In genomic region chr2:8849322-8849721, GRCh38 we compare ENCODE assay signal across 19 cellular contexts. TPM values are rescaled to one million over a fixed set of nuclear protein-coding genes. Genes with fewer than 3 reads are reported as not detected.
DNase-seq lines count a peak whose midpoint lies in the region; ATAC-seq, FAIRE-seq and TF ChIP-seq lines count a peak whose summit lies in the region.
"Had no signal": no experiment of that assay in that cellular context is flagged by ENCODE, and none has a peak within 500 bp of the region (broad histone marks: within the 10 kb centered on the region; RNA-seq: fewer than 3 reads in every experiment).

No MANE protein-coding gene starts in this region.

- H3K4me3 Mint-ChIP-seq in naive thymus-derived CD8-positive, alpha-beta T cell: no peak overlapping the region
- H3K4me3 Mint-ChIP-seq: activated CD4-positive, alpha-beta T cell treated with anti-CD3 and anti-CD28 coated beads, Interleukin-2, amount 10 ng/mL, durations not matched to agents 24 days and 14 days; activated naive CD4-positive, alpha-beta T cell treated with anti-CD3 and anti-CD28 coated beads, Interleukin-2, amount 50 U/mL, for 24 hours; HFFc6; immature natural killer cell; natural killer cell treated with Interleukin-12 subunit alpha and Interleukin-12 subunit beta and Interleukin-15 and Interleukin-18, amount 100 ng/mL, for 72 hours had no signal

- dilution Hi-C loops in keratinocyte (cut with MboI; ENCODE audit: extremely low pct_ligation_motif_present, low sequenced_read_pairs): no loop called here

- H3K27ac ChIP-seq in Karpas-422 (ENCODE audit: low read length) (no peak overlapping the region), keratinocyte (ENCODE audit: control insufficient read depth, insufficient read depth, low read length) (peak overlapping the region; percentile 15)
- H3K27ac ChIP-seq in effector memory CD4-positive, alpha-beta T cell (ENCODE audit: insufficient read depth, low read length, poor library complexity, severe bottlenecking): no peak overlapping the region
- H3K27ac ChIP-seq: breast epithelium, psoas muscle, stomach, vagina had no signal

- POLR2A ChIA-PET in naive thymus-derived CD8-positive, alpha-beta T cell (lab: Charles Lee): no interaction called here

- H3K4me3 ChIP-seq in AG09309 (ENCODE audit: control insufficient read depth, low read depth, low read length) (no peak overlapping the region), Karpas-422 (ENCODE audit: low read length) (no peak overlapping the region), cardiac fibroblast (replicated peaks in 1 of 2; ENCODE audit: low read depth in 2 of 2, low read length in 2 of 2) (no peak overlapping the region), keratinocyte (ENCODE audit: control insufficient read depth in 2 of 3, extremely low read depth in 1 of 3, insufficient read depth in 2 of 3, low read depth in 1 of 3, low read length in 3 of 3) (no peak overlapping the region)
- no peak overlapping the region for H3K4me3 ChIP-seq in effector memory CD4-positive, alpha-beta T cell (ENCODE audit: insufficient read depth, low read depth, low read length, poor library complexity, severe bottlenecking)
- H3K4me3 ChIP-seq: breast epithelium, psoas muscle, stomach, vagina had no signal

- peaks cover 0 to 3% (median 1%) of the 10 kb centered on the region in 4 donors for H3K4me1 Mint-ChIP-seq in naive thymus-derived CD8-positive, alpha-beta T cell
- H3K4me1 Mint-ChIP-seq: activated naive CD4-positive, alpha-beta T cell treated with anti-CD3 and anti-CD28 coated beads, Interleukin-2, amount 50 U/mL, for 24 hours had no signal

- H3K9me3 ChIP-seq in Karpas-422 (ENCODE audit: low read length) (no peaks in the 10 kb centered on the region), keratinocyte (ENCODE audit: control insufficient read depth, low read depth, low read length) (no peaks in the 10 kb centered on the region)
- no peaks in the 10 kb centered on the region for H3K9me3 ChIP-seq in effector memory CD4-positive, alpha-beta T cell (ENCODE audit: control insufficient read depth, low read length)
- H3K9me3 ChIP-seq: breast epithelium, psoas muscle, stomach, vagina had no signal

- H3K36me3 ChIP-seq in Karpas-422 (ENCODE audit: insufficient read depth, low read length) (no peaks in the 10 kb centered on the region), keratinocyte (ENCODE audit: control insufficient read depth in 2 of 2, extremely low read depth in 1 of 2, insufficient read depth in 2 of 2, low read length in 2 of 2) (no peaks in the 10 kb centered on the region)
- no peaks in the 10 kb centered on the region for H3K36me3 ChIP-seq in effector memory CD4-positive, alpha-beta T cell (ENCODE audit: control insufficient read depth, insufficient read depth, low read length)
- H3K36me3 ChIP-seq: breast epithelium, stomach, vagina had no signal

- H3K27me3 Mint-ChIP-seq in naive thymus-derived CD8-positive, alpha-beta T cell: peaks cover 17 to 32% (median 28%) of the 10 kb centered on the region in 5 donors

- no peak overlapping the region for H3K4me2 ChIP-seq in Karpas-422 (ENCODE audit: low read depth, low read length, poor library complexity, severe bottlenecking)
- no peak overlapping the region for H3K4me2 ChIP-seq in keratinocyte (ENCODE audit: control insufficient read depth, extremely low read depth, insufficient read depth, low read depth, low read length)

- no peaks in the 10 kb centered on the region for H3K9me3 Mint-ChIP-seq in naive thymus-derived CD8-positive, alpha-beta T cell
- H3K9me3 Mint-ChIP-seq: activated CD4-positive, alpha-beta T cell treated with anti-CD3 and anti-CD28 coated beads, Interleukin-2, amount 10 ng/mL, durations not matched to agents 24 days and 14 days; activated naive CD4-positive, alpha-beta T cell treated with anti-CD3 and anti-CD28 coated beads, Interleukin-2, amount 50 U/mL, for 24 hours; HFFc6; immature natural killer cell; natural killer cell treated with Interleukin-12 subunit alpha and Interleukin-12 subunit beta and Interleukin-15 and Interleukin-18, amount 100 ng/mL, for 72 hours had no signal

- no peak overlapping the region for H3K9ac ChIP-seq in Karpas-422 (ENCODE audit: low read length)
- H3K9ac ChIP-seq in keratinocyte (ENCODE audit: control insufficient read depth, extremely low read depth, insufficient read depth, low read length): no peak overlapping the region

- H3K27ac Mint-ChIP-seq in naive thymus-derived CD8-positive, alpha-beta T cell: no peak overlapping the region
- H3K27ac Mint-ChIP-seq: activated CD4-positive, alpha-beta T cell treated with anti-CD3 and anti-CD28 coated beads, Interleukin-2, amount 10 ng/mL, durations not matched to agents 24 days and 14 days; activated naive CD4-positive, alpha-beta T cell treated with anti-CD3 and anti-CD28 coated beads, Interleukin-2, amount 50 U/mL, for 24 hours; HFFc6; natural killer cell treated with Interleukin-12 subunit alpha and Interleukin-12 subunit beta and Interleukin-15 and Interleukin-18, amount 100 ng/mL, for 72 hours had no signal

- no peak overlapping the region for H2AFZ ChIP-seq in Karpas-422 (ENCODE audit: low read length)
- no peak overlapping the region for H2AFZ ChIP-seq in keratinocyte (ENCODE audit: control insufficient read depth, low read length)

- FAIRE-seq in keratinocyte (lab: Jason Lieb, UNC) (peak; percentile 73), frontal cortex (lab: Jason Lieb, UNC) (no peak)

- H3K27me3 ChIP-seq in Karpas-422 (ENCODE audit: low read length): no peaks in the 10 kb centered on the region
- H3K27me3 ChIP-seq in keratinocyte (ENCODE audit: control insufficient read depth, extremely low read depth, insufficient read depth, low read length): no peaks in the 10 kb centered on the region
- H3K27me3 ChIP-seq in effector memory CD4-positive, alpha-beta T cell (replicated peaks; ENCODE audit: control insufficient read depth, insufficient read depth, low read length, poor library complexity, severe bottlenecking): no peaks in the 10 kb centered on the region
- H3K27me3 ChIP-seq: breast epithelium, vagina had no signal

- TF ChIP-seq CTCF in AG09309 (IDR thresholded peaks at IDR 0.05; ENCODE audit: control insufficient read depth, insufficient read depth, low read depth, low read length, missing control alignments): no peak
- no peak for TF ChIP-seq CTCF in cardiac fibroblast (IDR thresholded peaks at IDR 0.05; ENCODE audit: low read depth, low read length)
- no peak for TF ChIP-seq CTCF in keratinocyte (optimal IDR thresholded peaks at IDR 0.05 in 1 of 3, IDR thresholded peaks at IDR 0.05 in 1 of 3, conservative IDR thresholded peaks at IDR 0.05 in 1 of 3; ENCODE audit: extremely low read depth in 1 of 3, insufficient read depth in 2 of 3, low read length in 3 of 3)

- DNase-seq in AG09309 (ENCODE audit: low read depth) (peak; percentile 21), Karpas-422 (peak; percentile 16), cardiac fibroblast (ENCODE audit: low read depth in 2 of 2) (peak; percentile 37 to 53), keratinocyte (ENCODE audit: low read depth, low spot score) (peak; percentile 36), frontal cortex (ENCODE audit: low spot score in 2 of 2) (no peak)
- DNase-seq in naive thymus-derived CD8-positive, alpha-beta T cell: no peak
- no peak for DNase-seq in effector memory CD4-positive, alpha-beta T cell
- no peak for DNase-seq in activated CD4-positive, alpha-beta T cell treated with anti-CD3 and anti-CD28 coated beads, Interleukin-2, amount 50 U/mL, for 4 hours
- DNase-seq: activated CD4-positive, alpha-beta T cell treated with anti-CD3 and anti-CD28 coated beads, Interleukin-2, amount 10 ng/mL, durations not matched to agents 24 days and 14 days; HFFc6; immature natural killer cell; NCI-H2107; NCI-H526 treated with DMSO at 0.1 percent for 48 hours; psoas muscle; stomach had no signal

- no peaks in the 10 kb centered on the region for H3K36me3 Mint-ChIP-seq in naive thymus-derived CD8-positive, alpha-beta T cell
- H3K36me3 Mint-ChIP-seq: activated naive CD4-positive, alpha-beta T cell treated with anti-CD3 and anti-CD28 coated beads, Interleukin-2, amount 50 U/mL, for 24 hours; natural killer cell treated with Interleukin-12 subunit alpha and Interleukin-12 subunit beta and Interleukin-15 and Interleukin-18, amount 100 ng/mL, for 72 hours had no signal

- no peak for ATAC-seq in naive thymus-derived CD8-positive, alpha-beta T cell
- ATAC-seq: natural killer cell treated with Interleukin-12 subunit alpha and Interleukin-12 subunit beta and Interleukin-15 and Interleukin-18, amount 100 ng/mL, for 72 hours; psoas muscle had no signal

- H3K9me2 ChIP-seq in Karpas-422 (replicated peaks; ENCODE audit: insufficient read depth, low read length): no peaks in the 10 kb centered on the region

- H3K79me2 ChIP-seq in Karpas-422 (ENCODE audit: low read length) (no peaks in the 10 kb centered on the region), keratinocyte (ENCODE audit: control insufficient read depth, insufficient read depth, low read length) (no peaks in the 10 kb centered on the region)

- H3K4me1 ChIP-seq in Karpas-422 (ENCODE audit: low read length) (no peaks in the 10 kb centered on the region), keratinocyte (ENCODE audit: control insufficient read depth, extremely low read depth, insufficient read depth, low read length) (peaks cover 12% of the 10 kb centered on the region)
- no peaks in the 10 kb centered on the region for H3K4me1 ChIP-seq in effector memory CD4-positive, alpha-beta T cell (ENCODE audit: control insufficient read depth, insufficient read depth, low read length, poor library complexity, severe bottlenecking)
- H3K4me1 ChIP-seq: breast epithelium, psoas muscle, stomach, vagina had no signal

- H3K9me1 ChIP-seq in keratinocyte (ENCODE audit: control insufficient read depth, extremely low read depth, insufficient read depth, low read length): peaks cover 2% of the 10 kb centered on the region

- no peaks in the 10 kb centered on the region for H4K20me1 ChIP-seq in Karpas-422 (ENCODE audit: insufficient read depth, low read depth, low read length)
- no peaks in the 10 kb centered on the region for H4K20me1 ChIP-seq in keratinocyte (ENCODE audit: control insufficient read depth, extremely low read depth, insufficient read depth, low read length)

RNA-seq across cellular contexts. Expression of gene KIDINS220, which starts 11.9 kb away (rescaled TPM):
- total RNA-seq in Karpas-422 (2014; rRNA removed; shearing (Covaris generic); ENCODE audit: low replicate concordance): 21.2 and 26.8 TPM in 2 replicates
- 23.9 to 28.8 TPM (median 26.6 TPM) in 3 replicates for polyA plus RNA-seq in keratinocyte
- polyA plus RNA-seq in keratinocyte (2011; ENCODE audit: low read depth): 14.2 TPM
- 4.5 and 8.1 TPM in 2 replicates for polyA plus RNA-seq in keratinocyte (2011; cell fraction: cytosol; rRNA removed)
- polyA plus RNA-seq in keratinocyte (2011; cell fraction: nucleus; rRNA removed): 45.4 and 59.3 TPM in 2 replicates
- polyA plus RNA-seq in keratinocyte (2012; ENCODE audit: low replicate concordance): 11.7 and 19.6 TPM in 2 replicates
- polyA minus RNA-seq in keratinocyte: 54.8 to 100 TPM (median 71.8 TPM) in 3 replicates
- polyA minus RNA-seq in keratinocyte (2011; cell fraction: cytosol; rRNA and poly(A)+ RNA removed): 12.9 TPM
- polyA minus RNA-seq in keratinocyte (2011; cell fraction: nucleus; rRNA and poly(A)+ RNA removed): 127 and 155 TPM in 2 replicates
- 10 to 100 TPM; 48.5 to 54.1 TPM for total RNA-seq in naive thymus-derived CD8-positive, alpha-beta T cell
- polyA plus RNA-seq in naive thymus-derived CD8-positive, alpha-beta T cell: 10 to 100 TPM; 19.3 to 27.2 (median 20.6) TPM
- 704 TPM for total RNA-seq in frontal cortex

Comparison
In these comparisons a context has a peak if more than half of its experiments do, and no peak if none do; other contexts are left out.
1. DNase-seq: peak in AG09309 (single experiment), Karpas-422 (single experiment), cardiac fibroblast (2 of 2) and keratinocyte (single experiment); none in naive thymus-derived CD8-positive, alpha-beta T cell (0 of 10), effector memory CD4-positive, alpha-beta T cell (0 of 3), activated CD4-positive, alpha-beta T cell treated with anti-CD3 and anti-CD28 coated beads, Interleukin-2, amount 50 U/mL, for 4 hours (0 of 2) and frontal cortex (0 of 2).
2. RNA of gene KIDINS220, which starts 11.9 kb away (total RNA-seq): 704 TPM in frontal cortex (single experiment); 48.5 to 54.1 TPM in naive thymus-derived CD8-positive, alpha-beta T cell and 21.2 to 26.8 TPM in Karpas-422; every median in the first group is over 10 times any median in the second.